17 cellular contexts compared by ENCODE assay signal in genomic region chr3:171345112-171345843, GRCh38.
"Had no signal": no experiment of that assay in that cellular context is flagged by ENCODE, and none has a peak within 500 bp of the region (broad histone marks: within the 10 kb centered on the region; RNA-seq: fewer than 3 reads in every experiment).

No MANE protein-coding gene starts in this region.

- H3K27ac ChIP-seq: breast epithelium, gastrocnemius medialis, heart right ventricle, left ventricle myocardium inferior, upper lobe of left lung had no signal

- ATAC-seq: activated CD4-positive, CD25-positive, alpha-beta regulatory T cell treated with anti-CD3 and anti-CD28 coated beads, Interleukin-2, amount 50 U/mL, for 24 hours; activated CD8-positive, alpha-beta memory T cell treated with anti-CD3 and anti-CD28 coated beads, Interleukin-2, amount 10 ng/mL, durations not matched to agents 7 days and 5 days; activated naive CD4-positive, alpha-beta T cell treated with anti-CD3 and anti-CD28 coated beads, Interleukin-2, amount 50 U/mL, for 72 hours; activated T-cell treated with anti-CD3 and anti-CD28 coated beads, Interleukin-2, amount 50 U/mL, for 4 hours; gastrocnemius medialis; heart right ventricle had no signal

- H3K4me3 ChIP-seq: breast epithelium, gastrocnemius medialis, heart right ventricle, left ventricle myocardium inferior, upper lobe of left lung had no signal

- H3K9me3 ChIP-seq: breast epithelium, gastrocnemius medialis, heart right ventricle, left ventricle myocardium inferior, upper lobe of left lung had no signal

- H3K4me3 Mint-ChIP-seq: activated CD8-positive, alpha-beta memory T cell treated with anti-CD3 and anti-CD28 coated beads, Interleukin-2, amount 10 ng/mL, durations not matched to agents 7 days and 5 days; activated T-cell treated with anti-CD3 and anti-CD28 coated beads, Interleukin-2, amount 50 U/mL, for 4 hours; neural crest cell had no signal

- H3K36me3 ChIP-seq: breast epithelium, gastrocnemius medialis, heart right ventricle, left ventricle myocardium inferior, upper lobe of left lung had no signal

- H3K27ac Mint-ChIP-seq: activated CD8-positive, alpha-beta memory T cell treated with anti-CD3 and anti-CD28 coated beads, Interleukin-2, amount 10 ng/mL, durations not matched to agents 7 days and 5 days; activated naive CD4-positive, alpha-beta T cell treated with anti-CD3 and anti-CD28 coated beads, Interleukin-2, amount 50 U/mL, for 72 hours had no signal

- H3K27me3 ChIP-seq: breast epithelium, gastrocnemius medialis, heart right ventricle, upper lobe of left lung had no signal

- H3K4me1 ChIP-seq: breast epithelium had no signal

- DNase-seq: activated CD4-positive, alpha-beta T cell treated with anti-CD3 and anti-CD28 coated beads, Interleukin-2, amount 50 U/mL, for 48 hours; activated CD8-positive, alpha-beta memory T cell treated with anti-CD3 and anti-CD28 coated beads, Interleukin-2, amount 10 ng/mL, durations not matched to agents 7 days and 5 days; activated effector memory CD4-positive, alpha-beta T cell treated with anti-CD3 and anti-CD28 coated beads, Interleukin-2, amount 50 U/mL, for 16 hours; activated T-cell treated with anti-CD3 and anti-CD28 coated beads, Interleukin-2, amount 50 U/mL, for 4 hours; amniotic stem cell; gastrocnemius medialis; heart right ventricle; kidney; left ventricle myocardium inferior; mesendoderm; stimulated activated CD4-positive, alpha-beta T cell treated with anti-CD3 and anti-CD28 coated beads, Interleukin-2, amount 100 ng/mL, for 48 hours; stimulated activated naive CD4-positive, alpha-beta T cell treated with Interleukin-2 at 50 U/mL for 16 hours; upper lobe of left lung had no signal

- H3K27me3 Mint-ChIP-seq: activated CD8-positive, alpha-beta memory T cell treated with anti-CD3 and anti-CD28 coated beads, Interleukin-2, amount 10 ng/mL, durations not matched to agents 7 days and 5 days had no signal
